Comparison of ENCODE assay signal across 1 cellular context in the genomic region with DNA sequence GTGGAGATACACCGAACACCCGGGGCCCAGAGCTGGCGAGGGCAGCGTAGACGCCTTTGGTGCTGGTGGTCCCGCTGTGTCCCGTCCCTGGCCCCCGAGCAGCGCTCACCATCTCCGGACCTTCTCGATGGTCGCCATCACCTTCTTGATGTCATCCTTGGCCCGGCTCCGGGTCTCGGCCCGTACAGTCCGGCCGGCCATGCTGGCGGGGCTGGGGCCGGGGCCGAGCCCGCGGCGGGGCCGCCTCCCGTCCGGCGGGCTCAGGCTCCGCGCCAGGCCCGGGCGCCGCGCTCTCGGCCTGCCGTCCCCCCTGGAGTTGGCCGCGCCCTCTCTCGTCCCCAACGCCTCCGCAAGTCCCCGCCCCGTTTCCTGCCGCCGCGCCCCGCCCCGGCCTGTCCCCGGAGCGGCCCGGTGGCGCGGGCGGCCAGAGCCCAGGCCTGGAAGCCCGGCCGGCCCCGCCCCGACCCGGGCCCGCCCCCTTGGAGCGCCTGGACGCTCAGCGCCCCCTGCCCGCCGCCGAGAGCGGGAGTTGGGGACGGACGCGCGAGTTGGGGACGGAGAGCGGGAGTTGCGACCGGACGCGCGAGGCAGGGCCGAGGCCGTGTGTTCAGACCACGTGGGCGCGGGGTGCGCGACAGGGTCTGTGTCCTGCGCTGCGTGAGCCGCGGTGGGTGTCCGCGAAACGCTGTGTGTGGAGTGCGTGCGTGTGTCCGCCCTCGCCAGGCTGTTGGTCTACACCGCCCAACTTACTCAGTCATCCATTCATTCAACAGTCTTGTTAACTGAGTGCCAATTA.
TF ChIP-seq lines count a peak whose summit lies in the region.

A gene (minus strand): TSS at position 334 of the 796 bp plus-strand sequence. CDS start 133 bp downstream, at position 201.

TF ChIP-seq in Ishikawa, 13 proteins besides CTCF, POLR2A, EP300 and RAD21 (continued from another document):
- TF ChIP-seq EGR1 (IDR thresholded peaks at IDR 0.05) (peak; percentile 82), CREB1 (IDR thresholded peaks at IDR 0.05; ENCODE audit: low read depth) (no peak), TCF12 (IDR thresholded peaks at IDR 0.05; ENCODE audit: low read depth) (peak; percentile 56; the same call in 1 of the 2 replicates), TEAD4 (IDR thresholded peaks at IDR 0.05) (peak; percentile 38), TAF1 (IDR thresholded peaks at IDR 0.05; ENCODE audit: low read depth) (0 out of 2 replicates have a peak, but pooled peaks have one; percentile 34)
- TF ChIP-seq, protein P1, sequence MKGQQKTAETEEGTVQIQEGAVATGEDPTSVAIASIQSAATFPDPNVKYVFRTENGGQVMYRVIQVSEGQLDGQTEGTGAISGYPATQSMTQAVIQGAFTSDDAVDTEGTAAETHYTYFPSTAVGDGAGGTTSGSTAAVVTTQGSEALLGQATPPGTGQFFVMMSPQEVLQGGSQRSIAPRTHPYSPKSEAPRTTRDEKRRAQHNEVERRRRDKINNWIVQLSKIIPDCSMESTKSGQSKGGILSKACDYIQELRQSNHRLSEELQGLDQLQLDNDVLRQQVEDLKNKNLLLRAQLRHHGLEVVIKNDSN (IDR thresholded peaks at IDR 0.05), result peak; percentile 86
